In genomic region chr1:156712626-156713025, GRCh38 we compare ENCODE assay signal across 22 cellular contexts. TPM values are rescaled to one million over a fixed set of nuclear protein-coding genes. Genes with fewer than 3 reads are reported as not detected.
DNase-seq lines count a peak whose midpoint lies in the region; ATAC-seq, FAIRE-seq and TF ChIP-seq lines count a peak whose summit lies in the region.
"Had no signal": no experiment of that assay in that cellular context is flagged by ENCODE, and none has a peak within 500 bp of the region (broad histone marks: within the 10 kb centered on the region; RNA-seq: fewer than 3 reads in every experiment).

No MANE protein-coding gene starts in this region.

- DNase-seq in AG10803 (ENCODE audit: low read depth) (peak; percentile 48), K562 (ENCODE audit: extremely low read depth in 1 of 4, low spot score in 3 of 4) (no peak), left lung (no peak), GM03348 (ENCODE audit: low spot score) (no peak), lower leg skin (ENCODE audit: low spot score in 2 of 2) (no peak)
- no peak for DNase-seq in activated naive CD4-positive, alpha-beta T cell treated with anti-CD3 and anti-CD28 coated beads, Interleukin-2, amount 10 ng/mL, durations not matched to agents 7 days and 5 days
- DNase-seq: activated B cell treated with CpG ODN at 0.5 μM for 24 hours; activated CD8-positive, alpha-beta T cell treated with anti-CD3 and anti-CD28 coated beads, Interleukin-2, amount 10 ng/mL, durations not matched to agents 7 days and 5 days; activated naive CD4-positive, alpha-beta T cell treated with anti-CD3 and anti-CD28 coated beads, Interleukin-2, amount 50 U/mL, for 16 hours; activated T-cell treated with anti-CD3 and anti-CD28 coated beads, Interleukin-2, amount 50 U/mL, for 24 hours; CD4-positive, CD25-positive, alpha-beta regulatory T cell; left cardiac atrium; NCI-H1417 treated with DMSO at 0.1 percent for 48 hours; NCI-H69; nucleus accumbens; retina had no signal

- H3K27ac ChIP-seq in HEK293 (ENCODE audit: extremely low read depth, low read depth, low read length) (no peak overlapping the region), K562 (ENCODE audit: extremely low read depth, low read depth, low read length) (no peak overlapping the region), left lung (no peak overlapping the region)
- H3K27ac ChIP-seq: ascending aorta had no signal

- H3K9me3 ChIP-seq in HEK293 (ENCODE audit: control insufficient read depth, insufficient read depth, low read depth, low read length), result no peaks in the 10 kb centered on the region
- no peaks in the 10 kb centered on the region for H3K9me3 ChIP-seq in K562 (replicated peaks; ENCODE audit: control insufficient read depth, insufficient read depth, low read depth, low read length)
- no peaks in the 10 kb centered on the region for H3K9me3 ChIP-seq in left lung
- H3K9me3 ChIP-seq: ascending aorta, gastroesophageal sphincter had no signal

- H3K4me3 Mint-ChIP-seq in activated naive CD4-positive, alpha-beta T cell treated with anti-CD3 and anti-CD28 coated beads, Interleukin-2, amount 10 ng/mL, durations not matched to agents 7 days and 5 days, result no peak overlapping the region
- H3K4me3 Mint-ChIP-seq: activated B cell treated with CpG ODN at 0.5 μM for 24 hours; activated CD8-positive, alpha-beta T cell treated with anti-CD3 and anti-CD28 coated beads, Interleukin-2, amount 10 ng/mL, durations not matched to agents 7 days and 5 days; activated T-cell treated with anti-CD3 and anti-CD28 coated beads, Interleukin-2, amount 50 U/mL, for 24 hours; CD4-positive, CD25-positive, alpha-beta regulatory T cell had no signal

- H3K36me3 Mint-ChIP-seq in activated naive CD4-positive, alpha-beta T cell treated with anti-CD3 and anti-CD28 coated beads, Interleukin-2, amount 10 ng/mL, durations not matched to agents 7 days and 5 days, result peaks cover 19% of the 10 kb centered on the region

- ATAC-seq in K562 (no peak; the same call in 2 of the 3 replicates), left lung (peak; percentile 20), HG03571 (IDR thresholded peaks at IDR 0.05; ENCODE audit: unreplicated experiment) (no peak)
- ATAC-seq: activated CD8-positive, alpha-beta T cell treated with anti-CD3 and anti-CD28 coated beads, Interleukin-2, amount 10 ng/mL, durations not matched to agents 7 days and 5 days; gastroesophageal sphincter; left cardiac atrium had no signal

- H3K27me3 Mint-ChIP-seq in activated naive CD4-positive, alpha-beta T cell treated with anti-CD3 and anti-CD28 coated beads, Interleukin-2, amount 10 ng/mL, durations not matched to agents 7 days and 5 days, result peaks cover 9% of the 10 kb centered on the region
- H3K27me3 Mint-ChIP-seq: activated B cell treated with CpG ODN at 0.5 μM for 24 hours; activated T-cell treated with anti-CD3 and anti-CD28 coated beads, Interleukin-2, amount 50 U/mL, for 24 hours had no signal

- H3K4me1 Mint-ChIP-seq in activated naive CD4-positive, alpha-beta T cell treated with anti-CD3 and anti-CD28 coated beads, Interleukin-2, amount 10 ng/mL, durations not matched to agents 7 days and 5 days, result peaks cover 1% of the 10 kb centered on the region
- H3K4me1 Mint-ChIP-seq: activated B cell treated with CpG ODN at 0.5 μM for 24 hours had no signal

- TF ChIP-seq RAD21 in K562 (CRISPR knock-in tag; conservative IDR thresholded peaks at IDR 0.05 in 1 of 2, IDR thresholded peaks at IDR 0.05 in 1 of 2), result no peak

- in situ Hi-C loops in K562 (cut with MboI), result no loop called here

- H4K20me1 ChIP-seq in K562 (replicated peaks; ENCODE audit: control insufficient read depth, insufficient read depth, low read length), result no peaks in the 10 kb centered on the region

- no peaks in the 10 kb centered on the region for H3K27me3 ChIP-seq in K562 (ENCODE audit: control insufficient read depth in 2 of 2, insufficient read depth in 2 of 2, low read length in 2 of 2)
- H3K27me3 ChIP-seq in left lung, result peaks cover 0 to 7% of the 10 kb centered on the region in 2 donors
- H3K27me3 ChIP-seq: ascending aorta, gastroesophageal sphincter had no signal

- CTCF ChIA-PET in HEK293 (lab: Yijun Ruan, JAX), result interaction anchor here (0.6 to 20.2 kb wide), 10 partner anchors 9 to 310 kb away, joined by 3 to 579 read pairs (median 5); partner anchors contain the start of gene METTL25B
- CTCF ChIA-PET in K562 (lab: Yijun Ruan, JAX; ENCODE audit: low intra/inter-chr PET ratio), result no interaction called here
- CTCF ChIA-PET in activated naive CD4-positive, alpha-beta T cell treated with anti-CD3 and anti-CD28 coated beads, Interleukin-2, amount 10 ng/mL, durations not matched to agents 7 days and 5 days (lab: Charles Lee), result interaction anchor here (1.8 to 6.0 kb wide), 3 partner anchors 9 to 23 kb away, joined by 4 to 28 read pairs (median 25); partner anchors contain the start of genes ISG20L2 and METTL25B

- BruUV-seq in K562 (replicated peaks; lab: Mats Ljungman, UMichigan), result no TSS peak

- H3K79me2 ChIP-seq in K562 (ENCODE audit: control insufficient read depth, insufficient read depth, low read length), result no peaks in the 10 kb centered on the region

- H3K9me3 Mint-ChIP-seq in activated naive CD4-positive, alpha-beta T cell treated with anti-CD3 and anti-CD28 coated beads, Interleukin-2, amount 10 ng/mL, durations not matched to agents 7 days and 5 days, result no peaks in the 10 kb centered on the region
- H3K9me3 Mint-ChIP-seq: activated B cell treated with CpG ODN at 0.5 μM for 24 hours; activated T-cell treated with anti-CD3 and anti-CD28 coated beads, Interleukin-2, amount 50 U/mL, for 24 hours; CD4-positive, CD25-positive, alpha-beta regulatory T cell had no signal

- TF ChIP-seq POLR2A in K562 (conservative IDR thresholded peaks at IDR 0.05) (no peak), lower leg skin (IDR thresholded peaks at IDR 0.05) (no peak)

- H3K9ac ChIP-seq in K562 (ENCODE audit: insufficient read depth in 1 of 2, low read depth in 2 of 2, low read length in 2 of 2), result peak overlapping the region in 1 of 2 experiments; percentile 63; a peak in 1 of 4 replicates

- intact Hi-C loops in K562 (cut with micrococcal nuclease), result no loop called here
- intact Hi-C loops in left lung (cut with DNase I), result no loop called here
- intact Hi-C loops in lower leg skin (cut with DNase I; ENCODE audit: low total_unique reads), result no loop called here

- TF ChIP-seq CTCF in AG10803 (conservative IDR thresholded peaks at IDR 0.05; ENCODE audit: low read length), result no peak
- TF ChIP-seq CTCF in HEK293 (tag by site-specific recombination; IDR thresholded peaks at IDR 0.05), result no peak
- no peak for TF ChIP-seq CTCF in K562 (IDR thresholded peaks at IDR 0.05 in 2 of 3, conservative IDR thresholded peaks at IDR 0.05 in 1 of 3; ENCODE audit: insufficient read depth in 2 of 3, low read depth in 1 of 3, low read length in 3 of 3)
- TF ChIP-seq CTCF in left lung (IDR thresholded peaks at IDR 0.05), result no peak
- TF ChIP-seq CTCF in lower leg skin (IDR thresholded peaks at IDR 0.05), result no peak

- 45% methylated on average over 3 of the region's 3 CpGs for WGBS in K562 (ENCODE audit: insufficient coverage, low coverage, missing lambda C conversion rate)
- 20 to 29% methylated on average over 3 of the region's 3 CpGs for WGBS in lower leg skin, 2 donors

- no peak overlapping the region for H2AFZ ChIP-seq in K562 (ENCODE audit: low read depth, low read length)

- TF ChIP-seq EP300 in K562 (IDR thresholded peaks at IDR 0.05; ENCODE audit: low read length), result no peak

- H3K36me3 ChIP-seq in HEK293 (ENCODE audit: control insufficient read depth in 2 of 2, insufficient read depth in 1 of 2, low read length in 2 of 2) (peaks cover 0 to 6% of the 10 kb centered on the region in 2 experiments; a peak in 1 of 3 replicates), K562 (ENCODE audit: control insufficient read depth, insufficient read depth, low read length) (no peaks in the 10 kb centered on the region), left lung (peaks cover 0 to 15% of the 10 kb centered on the region in 2 donors)
- H3K36me3 ChIP-seq: ascending aorta had no signal

- H3K4me2 ChIP-seq in K562 (ENCODE audit: insufficient read depth, low read length), result no peak overlapping the region

- FAIRE-seq in K562 (lab: Jason Lieb, UNC), result peak; percentile 40
- FAIRE-seq: HTR-8/SVneo had no signal

- POLR2A ChIA-PET in HEK293 (lab: Yijun Ruan, JAX), result interaction anchor here (0.8 kb wide), 1 partner anchor 16 kb away, joined by 3 read pairs; the partner anchor contains the start of genes ISG20L2 and METTL25B
- POLR2A ChIA-PET in K562 (lab: Yijun Ruan, JAX), result interaction anchor here (0.6 to 1.7 kb wide), 7 partner anchors 8 to 219 kb away, joined by 3 to 7 read pairs (median 4); partner anchors contain the start of genes ISG20L2 and METTL25B

- H3K4me1 ChIP-seq in HEK293 (ENCODE audit: control insufficient read depth, insufficient read depth, low read length), result peaks cover 3% of the 10 kb centered on the region; the same call in 1 of the 2 replicates
- no peaks in the 10 kb centered on the region; a peak in 1 of 5 replicates for H3K4me1 ChIP-seq in K562 (replicated peaks in 1 of 2; ENCODE audit: control insufficient read depth in 2 of 2, insufficient read depth in 2 of 2, low read length in 2 of 2)
- H3K4me1 ChIP-seq in left lung, result no peaks in the 10 kb centered on the region

- H3K9me1 ChIP-seq in K562 (ENCODE audit: control insufficient read depth, insufficient read depth, low read length), result no peaks in the 10 kb centered on the region

- no peak overlapping the region for H3K4me3 ChIP-seq in AG10803 (ENCODE audit: low read length)
- no peak overlapping the region for H3K4me3 ChIP-seq in HEK293 (ENCODE audit: low read depth, low read length)
- no peak overlapping the region for H3K4me3 ChIP-seq in K562
- H3K4me3 ChIP-seq in left lung, result no peak overlapping the region
- H3K4me3 ChIP-seq in lower leg skin (ENCODE audit: low read depth, poor library complexity, severe bottlenecking), result no peak overlapping the region
- H3K4me3 ChIP-seq: ascending aorta, gastroesophageal sphincter had no signal

- no peak overlapping the region for H3K27ac Mint-ChIP-seq in activated naive CD4-positive, alpha-beta T cell treated with anti-CD3 and anti-CD28 coated beads, Interleukin-2, amount 10 ng/mL, durations not matched to agents 7 days and 5 days
- H3K27ac Mint-ChIP-seq: activated B cell treated with CpG ODN at 0.5 μM for 24 hours; activated CD8-positive, alpha-beta T cell treated with anti-CD3 and anti-CD28 coated beads, Interleukin-2, amount 10 ng/mL, durations not matched to agents 7 days and 5 days; activated T-cell treated with anti-CD3 and anti-CD28 coated beads, Interleukin-2, amount 50 U/mL, for 24 hours; CD4-positive, CD25-positive, alpha-beta regulatory T cell had no signal

RNA-seq across cellular contexts. Expression of gene CRABP2, which starts 7.2 kb away (rescaled TPM):
- total RNA-seq in K562 (2011; cell fraction: chromatin; rRNA removed; ENCODE audit: low replicate concordance), result 0.86 TPM in 1 of 2 replicates, not detected in the other
- total RNA-seq in K562 (2011; cell fraction: nucleolus; rRNA removed), result 0.39 and 1.0 TPM in 2 replicates
- 0.44 TPM in 1 of 2 replicates, not detected in the other for total RNA-seq in K562 (2011; cell fraction: nucleoplasm; rRNA removed)
- total RNA-seq in K562 (2014; rRNA removed) (0.86 and 1.2 TPM in 2 replicates), K562 (2014; rRNA removed; fragmentation: Illumina TruSeq; extraction: Trizol) (0.32 and 0.36 TPM in 2 replicates), K562 (2015; rRNA removed; fragmentation: Illumina TruSeq; extraction: Trizol) (0.72 and 1.3 TPM in 2 replicates), K562 (2021) (1.5 and 1.6 TPM in 2 replicates), left lung (10 to 100 TPM in 1 of 2 donors, 1 to 10 TPM in 1; 2.7 to 23.3 TPM), lower leg skin (100 to 1,000 TPM in 1 of 4 donors, 10 to 100 TPM in 3; 67.9 to 103 (median 96.1) TPM)
- polyA plus RNA-seq in K562 (2011; rRNA removed) (0.50 and 1.5 TPM in 2 replicates), K562 (2014; fragmentation: Illumina TruSeq; extraction: Trizol) (1.9 and 2.5 TPM in 2 replicates), K562 (2014; fragmentation: Nextera tagmentation; extraction: Ambion mirVana) (under 1 TPM; 0.30 to 0.52 TPM), K562 (2014; rRNA removed) (0.82 and 1.2 TPM in 2 replicates)
- polyA plus RNA-seq in K562 (2011; cell fraction: cytosol; rRNA removed), result 0.58 and 1.3 TPM in 2 replicates
- 1.8 and 2.6 TPM in 2 replicates for polyA plus RNA-seq in K562 (2011; cell fraction: nucleus; rRNA removed)
- 2.6 and 2.9 TPM in 2 replicates for polyA plus RNA-seq in K562 (2012)
- polyA minus RNA-seq in K562 (2011; rRNA and poly(A)+ RNA removed), result 0.28 and 0.72 TPM in 2 replicates
- polyA minus RNA-seq in K562 (2011; cell fraction: cytosol; rRNA and poly(A)+ RNA removed), result not detected in 2 replicates
- not detected in 2 replicates for polyA minus RNA-seq in K562 (2011; cell fraction: nucleus; rRNA and poly(A)+ RNA removed)
- total RNA-seq: ascending aorta had no signal
- polyA plus RNA-seq: CD4-positive, CD25-positive, alpha-beta regulatory T cell had no signal

RNA-seq across cellular contexts. Expression of gene METTL25B, which starts 15.6 kb away (rescaled TPM):
- 50.1 and 117 TPM in 2 replicates for total RNA-seq in K562 (2011; cell fraction: chromatin; rRNA removed; ENCODE audit: low replicate concordance)
- 103 and 114 TPM in 2 replicates for total RNA-seq in K562 (2011; cell fraction: nucleolus; rRNA removed)
- total RNA-seq in K562 (2011; cell fraction: nucleoplasm; rRNA removed), result 74.6 and 83.1 TPM in 2 replicates
- total RNA-seq in K562 (2014; rRNA removed) (33.1 and 39.1 TPM in 2 replicates), K562 (2014; rRNA removed; fragmentation: Illumina TruSeq; extraction: Trizol) (17.8 and 26.3 TPM in 2 replicates), K562 (2015; rRNA removed; fragmentation: Illumina TruSeq; extraction: Trizol) (27.0 and 30.3 TPM in 2 replicates), K562 (2021) (46.3 and 48.3 TPM in 2 replicates), left lung (10 to 100 TPM; 30.6 to 35.3 TPM), lower leg skin (10 to 100 TPM; 20.3 to 39.0 (median 28.2) TPM)
- polyA plus RNA-seq in K562 (2011; rRNA removed) (37.1 and 46.1 TPM in 2 replicates), K562 (2014; fragmentation: Illumina TruSeq; extraction: Trizol) (33.9 and 37.7 TPM in 2 replicates), K562 (2014; fragmentation: Nextera tagmentation; extraction: Ambion mirVana) (10 to 100 TPM in 1 of 2 experiments, 1 to 10 TPM in 1; 7.7 to 13.2 TPM), K562 (2014; rRNA removed) (41.8 and 57.4 TPM in 2 replicates)
- polyA plus RNA-seq in K562 (2011; cell fraction: cytosol; rRNA removed), result 44.7 and 53.0 TPM in 2 replicates
- polyA plus RNA-seq in K562 (2011; cell fraction: nucleus; rRNA removed), result 79.3 and 98.8 TPM in 2 replicates
- polyA plus RNA-seq in K562 (2012), result 34.9 and 66.4 TPM in 2 replicates
- polyA minus RNA-seq in K562 (2011; rRNA and poly(A)+ RNA removed), result 17.4 and 21.8 TPM in 2 replicates
- 20.6 and 27.1 TPM in 2 replicates for polyA minus RNA-seq in K562 (2011; cell fraction: cytosol; rRNA and poly(A)+ RNA removed)
- 25.0 and 34.1 TPM in 2 replicates for polyA minus RNA-seq in K562 (2011; cell fraction: nucleus; rRNA and poly(A)+ RNA removed)

RNA-seq across cellular contexts. Expression of gene ISG20L2, which starts 15.9 kb away (rescaled TPM):
- total RNA-seq in K562 (2011; cell fraction: chromatin; rRNA removed; ENCODE audit: low replicate concordance), result 62.5 and 90.4 TPM in 2 replicates
- total RNA-seq in K562 (2011; cell fraction: nucleolus; rRNA removed), result 49.1 and 64.9 TPM in 2 replicates
- 55.7 and 64.4 TPM in 2 replicates for total RNA-seq in K562 (2011; cell fraction: nucleoplasm; rRNA removed)
- 34.3 and 40.7 TPM in 2 replicates for total RNA-seq in K562 (2014; rRNA removed)
- total RNA-seq in K562 (2014; rRNA removed; fragmentation: Illumina TruSeq; extraction: Trizol), result 57.7 and 59.6 TPM in 2 replicates
- 52.6 and 53.3 TPM in 2 replicates for total RNA-seq in K562 (2015; rRNA removed; fragmentation: Illumina TruSeq; extraction: Trizol)
- total RNA-seq in K562 (2021), result 46.3 and 50.3 TPM in 2 replicates
- polyA plus RNA-seq in K562 (2011; rRNA removed), result 59.5 and 63.8 TPM in 2 replicates
- polyA plus RNA-seq in K562 (2011; cell fraction: cytosol; rRNA removed), result 60.2 and 77.5 TPM in 2 replicates
- polyA plus RNA-seq in K562 (2011; cell fraction: nucleus; rRNA removed), result 23.1 and 28.0 TPM in 2 replicates
- 45.7 and 45.9 TPM in 2 replicates for polyA plus RNA-seq in K562 (2012)
- polyA plus RNA-seq in K562 (2014; fragmentation: Illumina TruSeq; extraction: Trizol), result 100 and 130 TPM in 2 replicates
- polyA plus RNA-seq in K562 (2014; fragmentation: Nextera tagmentation; extraction: Ambion mirVana), result 10 to 100 TPM; 21.3 to 50.3 TPM
- polyA plus RNA-seq in K562 (2014; rRNA removed), result 41.5 and 50.9 TPM in 2 replicates
- 52.8 and 62.8 TPM in 2 replicates for polyA minus RNA-seq in K562 (2011; rRNA and poly(A)+ RNA removed)
- 23.6 and 28.9 TPM in 2 replicates for polyA minus RNA-seq in K562 (2011; cell fraction: cytosol; rRNA and poly(A)+ RNA removed)
- 21.1 and 35.4 TPM in 2 replicates for polyA minus RNA-seq in K562 (2011; cell fraction: nucleus; rRNA and poly(A)+ RNA removed)
- total RNA-seq in left lung, result 10 to 100 TPM; 18.3 to 30.8 TPM
- 10 to 100 TPM; 13.4 to 21.4 (median 16.7) TPM for total RNA-seq in lower leg skin

RNA-seq across cellular contexts. Expression of gene MRPL24, which starts 28.3 kb away (rescaled TPM):
- total RNA-seq in K562 (2011; cell fraction: chromatin; rRNA removed; ENCODE audit: low replicate concordance), result 8.3 and 22.8 TPM in 2 replicates
- 18.7 and 20.3 TPM in 2 replicates for total RNA-seq in K562 (2011; cell fraction: nucleolus; rRNA removed)
- total RNA-seq in K562 (2011; cell fraction: nucleoplasm; rRNA removed), result 15.8 and 16.2 TPM in 2 replicates
- total RNA-seq in K562 (2014; rRNA removed) (103 and 134 TPM in 2 replicates), K562 (2014; rRNA removed; fragmentation: Illumina TruSeq; extraction: Trizol) (91.6 and 91.8 TPM in 2 replicates), K562 (2015; rRNA removed; fragmentation: Illumina TruSeq; extraction: Trizol) (105 and 113 TPM in 2 replicates), K562 (2021) (74.0 and 74.3 TPM in 2 replicates), left lung (10 to 100 TPM; 42.8 to 62.2 TPM), lower leg skin (10 to 100 TPM; 34.0 to 44.9 (median 41.5) TPM)
- polyA plus RNA-seq in K562 (2011; rRNA removed) (97.5 and 101 TPM in 2 replicates), K562 (2014; fragmentation: Illumina TruSeq; extraction: Trizol) (153 and 163 TPM in 2 replicates), K562 (2014; fragmentation: Nextera tagmentation; extraction: Ambion mirVana) (100 to 1,000 TPM; 206 to 267 TPM), K562 (2014; rRNA removed) (115 and 141 TPM in 2 replicates)
- polyA plus RNA-seq in K562 (2011; cell fraction: cytosol; rRNA removed), result 66.6 and 77.0 TPM in 2 replicates
- polyA plus RNA-seq in K562 (2011; cell fraction: nucleus; rRNA removed), result 59.6 and 61.8 TPM in 2 replicates
- 90.5 and 117 TPM in 2 replicates for polyA plus RNA-seq in K562 (2012)
- polyA minus RNA-seq in K562 (2011; rRNA and poly(A)+ RNA removed), result 43.9 and 56.9 TPM in 2 replicates
- polyA minus RNA-seq in K562 (2011; cell fraction: cytosol; rRNA and poly(A)+ RNA removed), result 23.8 and 27.5 TPM in 2 replicates
- 9.4 and 12.0 TPM in 2 replicates for polyA minus RNA-seq in K562 (2011; cell fraction: nucleus; rRNA and poly(A)+ RNA removed)

RNA-seq across cellular contexts. Expression of gene NES, which starts 35.4 kb away (rescaled TPM):
- total RNA-seq in K562 (2011; cell fraction: chromatin; rRNA removed; ENCODE audit: low replicate concordance), result 1.5 and 2.0 TPM in 2 replicates
- 1.7 TPM in 2 replicates for total RNA-seq in K562 (2011; cell fraction: nucleolus; rRNA removed)
- total RNA-seq in K562 (2011; cell fraction: nucleoplasm; rRNA removed), result 1.8 and 3.1 TPM in 2 replicates
- total RNA-seq in K562 (2014; rRNA removed), result 5.8 and 6.6 TPM in 2 replicates
- 3.3 and 4.1 TPM in 2 replicates for total RNA-seq in K562 (2014; rRNA removed; fragmentation: Illumina TruSeq; extraction: Trizol)
- 4.8 and 4.9 TPM in 2 replicates for total RNA-seq in K562 (2015; rRNA removed; fragmentation: Illumina TruSeq; extraction: Trizol)
- total RNA-seq in K562 (2021), result 5.5 and 8.6 TPM in 2 replicates
- 2.7 TPM in 2 replicates for polyA plus RNA-seq in K562 (2011; rRNA removed)
- polyA plus RNA-seq in K562 (2011; cell fraction: cytosol; rRNA removed), result 1.5 and 2.5 TPM in 2 replicates
- polyA plus RNA-seq in K562 (2011; cell fraction: nucleus; rRNA removed), result 3.2 and 5.5 TPM in 2 replicates
- 6.5 and 7.0 TPM in 2 replicates for polyA plus RNA-seq in K562 (2012)
- 5.4 and 6.3 TPM in 2 replicates for polyA plus RNA-seq in K562 (2014; fragmentation: Illumina TruSeq; extraction: Trizol)
- under 1 TPM; 0.10 to 0.13 TPM for polyA plus RNA-seq in K562 (2014; fragmentation: Nextera tagmentation; extraction: Ambion mirVana)
- 2.5 and 4.2 TPM in 2 replicates for polyA plus RNA-seq in K562 (2014; rRNA removed)
- 2.3 and 2.4 TPM in 2 replicates for polyA minus RNA-seq in K562 (2011; rRNA and poly(A)+ RNA removed)
- 3.8 and 5.4 TPM in 2 replicates for polyA minus RNA-seq in K562 (2011; cell fraction: cytosol; rRNA and poly(A)+ RNA removed)
- 1.2 and 1.4 TPM in 2 replicates for polyA minus RNA-seq in K562 (2011; cell fraction: nucleus; rRNA and poly(A)+ RNA removed)
- 10 to 100 TPM; 56.9 to 58.5 TPM for total RNA-seq in left lung
- 1 to 10 TPM; 2.4 to 8.9 (median 5.0) TPM for total RNA-seq in lower leg skin
- total RNA-seq: activated B cell treated with CpG ODN at 0.5 μM for 24 hours; activated CD8-positive, alpha-beta T cell treated with anti-CD3 and anti-CD28 coated beads, Interleukin-2, amount 10 ng/mL, durations not matched to agents 7 days and 5 days; OCI-LY7 had no signal
- polyA plus RNA-seq: CD4-positive, CD25-positive, alpha-beta regulatory T cell had no signal
